ENCODE assay signal across 23 cellular contexts in genomic region chr4:11512861-11513260, GRCh38.
"Had no signal": no experiment of that assay in that cellular context is flagged by ENCODE, and none has a peak within 500 bp of the region (broad histone marks: within the 10 kb centered on the region; RNA-seq: fewer than 3 reads in every experiment).

No MANE protein-coding gene starts in this region.

- DNase-seq: activated CD4-positive, alpha-beta T cell treated with anti-CD3 and anti-CD28 coated beads for 1 hour; activated CD4-positive, alpha-beta T cell treated with anti-CD3 and anti-CD28 coated beads, Interleukin-2, amount 10 ng/mL, durations not matched to agents 7 days and 5 days; activated CD8-positive, alpha-beta T cell treated with anti-CD3 and anti-CD28 coated beads for 36 hours; activated gamma-delta T cell treated with Interleukin-2 at 50 U/mL for 16 hours; activated naive CD4-positive, alpha-beta T cell treated with anti-CD3 and anti-CD28 coated beads, Interleukin-2, amount 50 U/mL, for 16 hours; activated T-cell treated with anti-CD3 and anti-CD28 coated beads, Interleukin-2, amount 50 U/mL, for 4 hours; amygdala; dermis blood vessel endothelial cell; effector CD4-positive, alpha-beta T cell; left ventricle myocardium inferior; mucosa of descending colon; right cardiac atrium; stimulated activated CD4-positive, alpha-beta T cell treated with anti-CD3 and anti-CD28 coated beads, Interleukin-15, amount 100 ng/mL, for 24 hours; stimulated activated CD4-positive, alpha-beta T cell treated with anti-CD3 and anti-CD28 coated beads, Interleukin-2, amount 100 ng/mL, for 24 hours; stimulated activated naive CD4-positive, alpha-beta T cell; T-helper 2 cell; tibial artery; upper lobe of right lung had no signal

- ATAC-seq: activated CD8-positive, alpha-beta T cell treated with anti-CD3 and anti-CD28 coated beads for 36 hours; activated T-cell treated with anti-CD3 and anti-CD28 coated beads, Interleukin-2, amount 50 U/mL, for 4 hours; activated T-helper 17 cell treated with anti-CD3 and anti-CD28 coated beads, Interleukin-2, amount 50 U/mL, for 72 hours; mucosa of descending colon; natural killer cell treated with Interleukin-12 subunit alpha and Interleukin-12 subunit beta and Interleukin-15 and Interleukin-18, amount 100 ng/mL, for 72 hours; right cardiac atrium; upper lobe of right lung; WTC11 had no signal

- H3K4me1 ChIP-seq: left ventricle myocardium inferior, suprapubic skin, tibial artery, upper lobe of right lung had no signal

- H3K27me3 ChIP-seq: suprapubic skin, upper lobe of right lung had no signal

- H3K27ac ChIP-seq: left ventricle myocardium inferior, suprapubic skin, tibial artery, upper lobe of right lung had no signal

- H3K36me3 ChIP-seq: left ventricle myocardium inferior, suprapubic skin, tibial artery, upper lobe of right lung had no signal

- H3K9me3 ChIP-seq: left ventricle myocardium inferior, mucosa of descending colon, suprapubic skin, tibial artery, upper lobe of right lung had no signal

- H3K4me3 ChIP-seq: left ventricle myocardium inferior, lung, mucosa of descending colon, suprapubic skin, tibial artery, upper lobe of right lung had no signal
